In the genomic region with DNA sequence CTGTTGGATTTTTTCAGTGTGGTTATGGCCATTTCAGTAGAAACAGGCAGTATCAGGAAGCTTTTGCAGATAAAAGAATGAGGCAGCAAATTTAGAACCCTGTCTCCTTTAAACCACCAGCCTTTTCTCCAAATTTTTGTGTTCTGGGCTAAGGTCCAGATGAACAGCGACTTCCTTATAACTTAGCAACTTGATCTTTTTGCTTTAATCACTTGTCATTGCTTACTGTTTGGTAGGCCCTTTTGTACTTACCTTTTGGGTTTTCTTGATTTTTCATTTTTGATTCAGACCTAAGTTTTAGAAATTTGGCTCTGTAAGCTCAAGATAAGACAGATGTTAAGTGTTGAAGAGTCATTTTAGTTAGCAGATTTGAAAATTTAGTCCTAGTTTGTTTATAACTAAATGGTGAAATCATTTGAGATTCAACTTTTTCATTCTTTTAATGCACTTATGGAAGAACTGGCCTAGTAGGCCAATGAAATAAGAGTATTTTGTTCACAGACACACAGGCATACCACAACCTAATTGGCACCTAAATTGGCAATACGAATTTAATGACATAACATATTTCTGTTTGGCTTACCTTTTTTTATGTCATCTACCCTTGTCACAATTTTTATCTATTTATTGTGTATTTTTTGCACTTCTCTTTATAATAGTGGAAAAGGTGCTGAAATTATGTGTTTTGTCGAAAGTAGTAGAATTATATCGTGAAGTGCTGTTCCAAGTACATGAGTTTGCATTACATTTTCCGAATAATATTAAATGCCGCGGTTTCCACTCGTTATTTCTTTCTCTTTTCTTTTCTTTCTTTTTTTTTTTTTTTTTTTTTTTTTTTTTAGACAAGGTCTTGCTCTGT, we compare ENCODE assay signal across 8 cellular contexts. TPM values are rescaled to one million over a fixed set of nuclear protein-coding genes. Genes with fewer than 3 reads are reported as not detected.
A peak's percentile ranks its signal among the peaks of the same experiment; 100 is the strongest.
DNase-seq lines count a peak whose midpoint lies in the region; ATAC-seq and TF ChIP-seq lines count a peak whose summit lies in the region.

No MANE protein-coding gene starts in this region.

- WGBS in heart left ventricle, 4 donors = 84 to 89% (median 86%) methylated on average over 8 of the region's 8 CpGs
- 85% methylated on average over 8 of the region's 8 CpGs for WGBS in thymus

- peak overlapping the region in 7 of 12 donors; percentile 58 to 98 (median 95) for H3K27ac ChIP-seq in heart left ventricle
- H3K27ac ChIP-seq in thymus (ENCODE audit: low read depth) = no peak overlapping the region

- no peak for DNase-seq in heart left ventricle
- no peak for DNase-seq in left cardiac atrium
- DNase-seq in activated B cell treated with CpG ODN at 0.5 μM for 24 hours = no peak
- DNase-seq in cortex of kidney (lab: John Stamatoyannopoulos, UW) = no peak
- no peak for DNase-seq in foreskin melanocyte

- H3K9me3 Mint-ChIP-seq in activated B cell treated with CpG ODN at 0.5 μM for 24 hours = no peaks in the 10 kb centered on the region

- no peaks in the 10 kb centered on the region for H3K9me3 ChIP-seq in heart left ventricle
- no peaks in the 10 kb centered on the region for H3K9me3 ChIP-seq in iPS-15b (ENCODE audit: control insufficient read depth, insufficient read depth, low read length)
- H3K9me3 ChIP-seq in thymus (ENCODE audit: control insufficient read depth) = no peaks in the 10 kb centered on the region

- peak overlapping the region; percentile 41 for H3K9ac ChIP-seq in iPS-15b (ENCODE audit: low read depth, low read length)

- H3K27me3 ChIP-seq in heart left ventricle (no peaks in the 10 kb centered on the region), iPS-15b (ENCODE audit: control insufficient read depth, insufficient read depth, low read length) (no peaks in the 10 kb centered on the region), thymus (ENCODE audit: control insufficient read depth, insufficient read depth) (no peaks in the 10 kb centered on the region)

- no peaks in the 10 kb centered on the region for H3K36me3 ChIP-seq in heart left ventricle
- no peaks in the 10 kb centered on the region for H3K36me3 ChIP-seq in iPS-15b (ENCODE audit: control insufficient read depth, insufficient read depth, low read length)
- no peaks in the 10 kb centered on the region for H3K36me3 ChIP-seq in thymus (ENCODE audit: control insufficient read depth, insufficient read depth)

- H3K27ac Mint-ChIP-seq in activated B cell treated with CpG ODN at 0.5 μM for 24 hours = no peak overlapping the region

- CTCF ChIA-PET in activated B cell treated with CpG ODN at 0.5 μM for 24 hours (lab: Charles Lee) = interaction anchor here (1.3 to 3.0 kb wide), 3 partner anchors 10 to 53 kb away, joined by 3 to 15 read pairs (median 5); partner anchors contain the start of gene ATL3

- intact Hi-C loops in heart left ventricle (cut with DNase I) (loop anchor here in 4 of 10 donors (5.0 to 10.0 kb wide), 2 partner anchors 51 to 54 kb away; no protein-coding TSS in a partner anchor), left cardiac atrium (cut with DNase I) (loop anchor here in 1 of 2 donors (10.0 kb wide), 1 partner anchor 51 kb away; no protein-coding TSS in a partner anchor), activated B cell treated with CpG ODN at 0.5 μM for 24 hours (cut with micrococcal nuclease) (no loop called here)

- no peak for TF ChIP-seq POLR2A in heart left ventricle (IDR thresholded peaks at IDR 0.05)

- peak overlapping the region in 9 of 12 donors; percentile 79 to 98 (median 90) for H3K4me3 ChIP-seq in heart left ventricle
- peak overlapping the region; percentile 99 for H3K4me3 ChIP-seq in iPS-15b (ENCODE audit: low read depth, low read length)
- H3K4me3 ChIP-seq in thymus (ENCODE audit: low read length) = peak overlapping the region; percentile 86

- ATAC-seq in heart left ventricle = no peak
- ATAC-seq in left cardiac atrium = no peak
- no peak for ATAC-seq in activated B cell treated with CpG ODN at 0.5 μM for 24 hours (ENCODE audit: low read depth)
- ATAC-seq in GM21786 (IDR thresholded peaks at IDR 0.05; ENCODE audit: unreplicated experiment) = no peak

- peaks cover 29% of the 10 kb centered on the region for H3K4me1 Mint-ChIP-seq in activated B cell treated with CpG ODN at 0.5 μM for 24 hours

- POLR2A ChIA-PET in activated B cell treated with CpG ODN at 0.5 μM for 24 hours (lab: Charles Lee) = interaction anchor here (1.6 to 3.0 kb wide), 2 partner anchors 12 to 801 kb away, joined by 6 to 31 read pairs; partner anchors contain the start of gene ATL3

- TF ChIP-seq CTCF in heart left ventricle (IDR thresholded peaks at IDR 0.05) (no peak), activated B cell treated with CpG ODN at 0.5 μM for 24 hours (IDR thresholded peaks at IDR 0.05) (no peak)

- peak overlapping the region; percentile 94 for H3K4me3 Mint-ChIP-seq in activated B cell treated with CpG ODN at 0.5 μM for 24 hours

- peaks cover 6% of the 10 kb centered on the region for H3K36me3 Mint-ChIP-seq in activated B cell treated with CpG ODN at 0.5 μM for 24 hours (ENCODE audit: low read depth)

- peaks cover 0 to 52% (median 27%) of the 10 kb centered on the region in 12 donors for H3K4me1 ChIP-seq in heart left ventricle
- H3K4me1 ChIP-seq in iPS-15b (ENCODE audit: control insufficient read depth, insufficient read depth, low read length) = peaks cover 9% of the 10 kb centered on the region
- peaks cover 8% of the 10 kb centered on the region for H3K4me1 ChIP-seq in thymus (ENCODE audit: control insufficient read depth, insufficient read depth, low read length)

- H3K27me3 Mint-ChIP-seq in activated B cell treated with CpG ODN at 0.5 μM for 24 hours = no peaks in the 10 kb centered on the region

RNA-seq across cellular contexts. Expression of gene RTN3, which starts 2.1 kb away (rescaled TPM):
- total RNA-seq in heart left ventricle (10 to 100 TPM; 36.2 to 82.9 (median 72.2) TPM), left cardiac atrium (10 to 100 TPM; 71.9 to 92.5 TPM), activated B cell treated with CpG ODN at 0.5 μM for 24 hours (16.2 and 18.5 TPM in 2 replicates)
- polyA plus RNA-seq in heart left ventricle (10 to 100 TPM; 31.2 to 65.9 TPM), thymus (57.7 TPM)

RNA-seq across cellular contexts. Expression of gene ATL3, which starts 12.2 kb away (rescaled TPM):
- 10 to 100 TPM; 10.4 to 30.4 (median 13.8) TPM for total RNA-seq in heart left ventricle
- polyA plus RNA-seq in heart left ventricle = 1 to 10 TPM; 4.7 to 7.5 TPM
- total RNA-seq in left cardiac atrium = 10 to 100 TPM; 31.4 to 36.2 TPM
- 31.8 and 32.9 TPM in 2 replicates for total RNA-seq in activated B cell treated with CpG ODN at 0.5 μM for 24 hours
- polyA plus RNA-seq in thymus = 18.9 TPM
